In genomic region chr1:154960446-154961136, GRCh38 we compare ENCODE assay signal across 1 cellular context.
A peak's percentile ranks its signal among the peaks of the same experiment; 100 is the strongest.
TF ChIP-seq lines count a peak whose summit lies in the region.

No MANE protein-coding gene starts in this region.

TF ChIP-seq in HepG2, 621 proteins besides CTCF, POLR2A, EP300 and RAD21:
- TF ChIP-seq ZNF672 (CRISPR knock-in tag; IDR thresholded peaks at IDR 0.05) (0 out of 2 replicates have a peak, but pooled peaks have one; percentile 4), CHD2 (IDR thresholded peaks at IDR 0.05; ENCODE audit: low read depth, low read length) (no peak)
